In genomic region chr1:234691567-234691966, GRCh38 we compare ENCODE assay signal across 12 cellular contexts.
A peak's percentile ranks its signal among the peaks of the same experiment; 100 is the strongest.
DNase-seq lines count a peak whose midpoint lies in the region; ATAC-seq, FAIRE-seq and TF ChIP-seq lines count a peak whose summit lies in the region.
"Had no signal": no experiment of that assay in that cellular context is flagged by ENCODE, and none has a peak within 500 bp of the region (broad histone marks: within the 10 kb centered on the region; RNA-seq: fewer than 3 reads in every experiment).

No MANE protein-coding gene starts in this region.

- no peak overlapping the region for H3K4me2 ChIP-seq in GM12878 (ENCODE audit: control insufficient read depth, insufficient read depth)

- WGBS in GM12878 (ENCODE audit: insufficient coverage, insufficient replicate concordance, low lambda C conversion rate, missing lambda C conversion rate), result 58% methylated on average over 3 of the region's 3 CpGs

- in situ Hi-C loops in GM12878 (cut with MboI), result no loop called here

- ATAC-seq in CD4-positive, alpha-beta T cell (ENCODE audit: poor library complexity), result peak; percentile 76
- ATAC-seq in GM12878 (peak; percentile 19; the same call in 2 of the 3 replicates), mucosa of descending colon (peak; percentile 84), GM19397 (IDR thresholded peaks at IDR 0.05; ENCODE audit: unreplicated experiment) (no peak)

- no peak overlapping the region for H3K27ac ChIP-seq in CD4-positive, alpha-beta T cell (ENCODE audit: low read depth, low read length)
- H3K27ac ChIP-seq in GM12878 (ENCODE audit: control insufficient read depth, insufficient read depth), result no peak overlapping the region
- H3K27ac ChIP-seq: tibial nerve had no signal

- no TSS peak for BruUV-seq in GM12878 (replicated peaks; lab: Mats Ljungman, UMichigan)

- CTCF ChIA-PET in CD4-positive, alpha-beta T cell (lab: Charles Lee), result no interaction called here
- CTCF ChIA-PET in GM12878 (lab: Yijun Ruan, JAX), result interaction anchor here (1.0 to 1.1 kb wide), 2 partner anchors 33 to 79 kb away, joined by 3 read pairs; no protein-coding TSS in a partner anchor

- H2AFZ ChIP-seq in GM12878 (ENCODE audit: control insufficient read depth, low read depth, low read length), result no peak overlapping the region

- H3K9me3 Mint-ChIP-seq in CD4-positive, alpha-beta T cell, result no peaks in the 10 kb centered on the region

- peaks cover 5% of the 10 kb centered on the region for H3K4me1 Mint-ChIP-seq in CD4-positive, alpha-beta T cell (ENCODE audit: low read depth)

- no peak overlapping the region for H3K4me3 ChIP-seq in GM12878
- H3K4me3 ChIP-seq in mucosa of descending colon, result no peak overlapping the region
- H3K4me3 ChIP-seq in MG63, result no peak overlapping the region
- H3K4me3 ChIP-seq: tibial nerve had no signal

- no peaks in the 10 kb centered on the region for H3K9me3 ChIP-seq in CD4-positive, alpha-beta T cell (ENCODE audit: control insufficient read depth, low read length)
- H3K9me3 ChIP-seq in GM12878 (replicated peaks; ENCODE audit: control insufficient read depth, insufficient read depth, low read length) (peaks cover 18% of the 10 kb centered on the region; the same call in 2 of the 3 replicates), mucosa of descending colon (no peaks in the 10 kb centered on the region), MG63 (no peaks in the 10 kb centered on the region)
- H3K9me3 ChIP-seq: tibial nerve had no signal

- SMC1A ChIA-PET in GM12878 (lab: Charles Lee; ENCODE audit: uncharacterized antibody, unreplicated experiment), result interaction anchor here (0.6 to 4.9 kb wide), 2 partner anchors 80 to 560 kb away, joined by 3 to 29 read pairs; partner anchors contain the start of gene IRF2BP2

- no peak overlapping the region for H3K4me3 Mint-ChIP-seq in CD4-positive, alpha-beta T cell

- TF ChIP-seq RAD21 in GM12878 (IDR thresholded peaks at IDR 0.05; ENCODE audit: insufficient read depth, low read depth, low read length), result no peak

- no peak for FAIRE-seq in HTR-8/SVneo (lab: Jason Lieb, UNC)
- FAIRE-seq in GM12878 (lab: Jason Lieb, UNC), result no peak
- FAIRE-seq in urothelium cell line (lab: Jason Lieb, UNC), result no peak

- RAD21 ChIA-PET in GM12878 (lab: Charles Lee; ENCODE audit: unreplicated experiment), result interaction anchor here (4.7 kb wide), 1 partner anchor 79 kb away, joined by 38 read pairs; no protein-coding TSS in a partner anchor

- DNase-seq in CD4-positive, alpha-beta T cell, result no peak
- peak; percentile 31 for DNase-seq in HTR-8/SVneo (ENCODE audit: insufficient read length, low spot score)
- no peak for DNase-seq in GM12878 (ENCODE audit: low read depth, low spot score)
- no peak for DNase-seq in mucosa of descending colon
- DNase-seq in urothelium cell line (ENCODE audit: low spot score), result no peak
- DNase-seq in MG63, result no peak
- DNase-seq in activated gamma-delta T cell (lab: John Stamatoyannopoulos, UW), result no peak
- DNase-seq: GF-D8, NCI-H2081, Right ventricle myocardium superior had no signal

- no peak for TF ChIP-seq POLR2A in GM12878 (IDR thresholded peaks at IDR 0.05; ENCODE audit: low read depth, low read length)

- intact Hi-C loops in CD4-positive, alpha-beta T cell (cut with DNase I, micrococcal nuclease), result loop anchor here (1.0 to 5.0 kb wide), 4 partner anchors 94 to 391 kb away; no protein-coding TSS in a partner anchor
- intact Hi-C loops in GM12878 (cut with micrococcal nuclease; ENCODE audit: unreplicated experiment), result loop anchor here (2.0 kb wide), 1 partner anchor 149 kb away; no protein-coding TSS in a partner anchor
- intact Hi-C loops in mucosa of descending colon (cut with DNase I, micrococcal nuclease), result no loop called here

- no peaks in the 10 kb centered on the region for H4K20me1 ChIP-seq in GM12878 (ENCODE audit: control insufficient read depth, insufficient read depth)

- no peaks in the 10 kb centered on the region for H3K27me3 Mint-ChIP-seq in CD4-positive, alpha-beta T cell

- no peak overlapping the region for H3K9ac ChIP-seq in GM12878 (ENCODE audit: control insufficient read depth, insufficient read depth, low read length)

- H3K79me2 ChIP-seq in GM12878 (ENCODE audit: control insufficient read depth, insufficient read depth, low read length), result no peaks in the 10 kb centered on the region

- peak; percentile 35 for TF ChIP-seq CTCF in CD4-positive, alpha-beta T cell (IDR thresholded peaks at IDR 0.05)
- TF ChIP-seq CTCF in GM12878 (IDR thresholded peaks at IDR 0.05 in 2 of 3, conservative IDR thresholded peaks at IDR 0.05 in 1 of 3; ENCODE audit: control insufficient read depth in 2 of 3, extremely low read depth in 1 of 3, insufficient read depth in 1 of 3, low read depth in 3 of 3, low read length in 3 of 3), result no peak
- TF ChIP-seq CTCF in mucosa of descending colon (IDR thresholded peaks at IDR 0.05), result no peak

- H3K4me1 ChIP-seq in GM12878 (ENCODE audit: control insufficient read depth, insufficient read depth, low read length) (peaks cover 12% of the 10 kb centered on the region), mucosa of descending colon (ENCODE audit: low read depth) (no peaks in the 10 kb centered on the region)
- H3K4me1 ChIP-seq: tibial nerve had no signal

- POLR2A ChIA-PET in CD4-positive, alpha-beta T cell (lab: Charles Lee), result no interaction called here
- POLR2A ChIA-PET in GM12878 (lab: Charles Lee), result interaction anchor here (0.6 kb wide), 1 partner anchor 251 kb away, joined by 4 read pairs; no protein-coding TSS in a partner anchor

- H3K36me3 ChIP-seq in GM12878 (ENCODE audit: control insufficient read depth in 2 of 2, insufficient read depth in 2 of 2, low read length in 1 of 2) (no peaks in the 10 kb centered on the region), mucosa of descending colon (ENCODE audit: low read depth) (no peaks in the 10 kb centered on the region), MG63 (no peaks in the 10 kb centered on the region)
- H3K36me3 ChIP-seq: tibial nerve had no signal

- no peak overlapping the region for H3K27ac Mint-ChIP-seq in CD4-positive, alpha-beta T cell

- no peaks in the 10 kb centered on the region for H3K27me3 ChIP-seq in CD4-positive, alpha-beta T cell (ENCODE audit: control insufficient read depth, insufficient read depth, low read length)
- H3K27me3 ChIP-seq in GM12878 (replicated peaks in 1 of 2; ENCODE audit: control insufficient read depth in 2 of 2, insufficient read depth in 2 of 2, low read length in 1 of 2) (no peaks in the 10 kb centered on the region), MG63 (no peaks in the 10 kb centered on the region)
- H3K27me3 ChIP-seq: tibial nerve had no signal

- no peak for TF ChIP-seq EP300 in GM12878 (IDR thresholded peaks at IDR 0.05; ENCODE audit: borderline replicate concordance in 1 of 2, control insufficient read depth in 1 of 2, low read depth in 2 of 2, low read length in 2 of 2)

- H3K36me3 Mint-ChIP-seq in CD4-positive, alpha-beta T cell (ENCODE audit: low read depth), result no peaks in the 10 kb centered on the region

TF ChIP-seq in GM12878, 131 proteins besides CTCF, POLR2A, EP300 and RAD21 (continues in another document):
- TF ChIP-seq JUNB (IDR thresholded peaks at IDR 0.05), result no peak
- no peak for TF ChIP-seq BCL11A (IDR thresholded peaks at IDR 0.05; ENCODE audit: low read depth, low read length)
- no peak for TF ChIP-seq ZBTB33 (IDR thresholded peaks at IDR 0.05)
- TF ChIP-seq USF2 (IDR thresholded peaks at IDR 0.05; ENCODE audit: borderline replicate concordance, low read depth, low read length), result no peak
- TF ChIP-seq RAD51 (IDR thresholded peaks at IDR 0.05), result no peak
- no peak for TF ChIP-seq NRF1 (conservative IDR thresholded peaks at IDR 0.05; ENCODE audit: low read depth, low read length)

Comparison
In these comparisons a context has a peak if more than half of its experiments do, and no peak if none do; other contexts are left out.
1. intact Hi-C loops: an anchor here in CD4-positive, alpha-beta T cell (1.0 to 5.0 kb wide) and GM12878 (2.0 kb wide); none called in mucosa of descending colon.